Comparison of ENCODE assay signal across 16 cellular contexts in the genomic region with DNA sequence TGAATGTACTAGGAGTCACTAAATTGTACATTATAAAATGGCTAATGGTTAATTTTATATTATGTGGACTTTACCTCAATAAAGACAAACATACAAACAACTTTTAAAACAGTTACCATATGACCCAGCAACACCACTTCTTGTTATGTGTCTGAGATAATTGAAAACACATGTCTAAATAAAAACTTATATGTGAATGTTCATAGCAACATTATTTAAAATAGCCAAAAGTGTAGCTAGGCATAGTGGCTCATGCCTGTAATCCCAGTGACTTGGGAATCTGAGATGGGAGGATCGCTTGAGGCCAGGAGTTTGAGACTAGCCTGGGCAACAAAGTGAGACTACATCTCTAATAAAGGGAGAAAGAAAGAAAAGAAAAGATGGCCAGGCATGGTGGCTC. TPM values are rescaled to one million over a fixed set of nuclear protein-coding genes. Genes with fewer than 3 reads are reported as not detected.
DNase-seq lines count a peak whose midpoint lies in the region; ATAC-seq and TF ChIP-seq lines count a peak whose summit lies in the region.
"Had no signal": no experiment of that assay in that cellular context is flagged by ENCODE, and none has a peak within 500 bp of the region (broad histone marks: within the 10 kb centered on the region; RNA-seq: fewer than 3 reads in every experiment).

No MANE protein-coding gene starts in this region.

- H3K27ac Mint-ChIP-seq in CD14-positive monocyte: peak overlapping the region in 6 of 7 donors; percentile 35 to 89 (median 66)
- peak overlapping the region; percentile 74 for H3K27ac Mint-ChIP-seq in dendritic cell treated with granulocyte-macrophage colony-stimulating factor and Interleukin-4, amounts not matched to agents 40 ng/mL and 50 ng/mL, for 4 days
- no peak overlapping the region for H3K27ac Mint-ChIP-seq in endodermal cell
- H3K27ac Mint-ChIP-seq in activated CD8-positive, alpha-beta memory T cell treated with anti-CD3 and anti-CD28 coated beads, Interleukin-2, amount 10 ng/mL, durations not matched to agents 7 days and 5 days: no peak overlapping the region
- H3K27ac Mint-ChIP-seq: CD4-positive, alpha-beta T cell had no signal

- DNase-seq in CD14-positive monocyte (ENCODE audit: low spot score) (no peak), fibroblast of villous mesenchyme (ENCODE audit: low read depth) (peak; percentile 21), spleen (no peak), endodermal cell (no peak), HPDE6-E6E7 (ENCODE audit: extremely low spot score) (no peak)
- DNase-seq in activated CD8-positive, alpha-beta memory T cell treated with anti-CD3 and anti-CD28 coated beads, Interleukin-2, amount 10 ng/mL, durations not matched to agents 7 days and 5 days: no peak
- DNase-seq: 8988T; Calu3; CD4-positive, alpha-beta T cell; DMS 273 treated with DMSO at 0.1 percent for 48 hours; IMR-90 had no signal

- H3K9me3 ChIP-seq in spleen (no peaks in the 10 kb centered on the region), endodermal cell (ENCODE audit: control insufficient read depth, low read length) (peaks cover 8% of the 10 kb centered on the region)

- H3K4me1 ChIP-seq in spleen: peaks cover 7 to 50% (median 26%) of the 10 kb centered on the region in 6 donors
- no peaks in the 10 kb centered on the region for H3K4me1 ChIP-seq in endodermal cell (ENCODE audit: control insufficient read depth, insufficient read depth, low read length)

- no peak overlapping the region for H3K4me3 ChIP-seq in fibroblast of villous mesenchyme (ENCODE audit: low read depth, low read length)
- no peak overlapping the region for H3K4me3 ChIP-seq in spleen
- H3K4me3 ChIP-seq in endodermal cell (ENCODE audit: low read length): no peak overlapping the region

- CTCF ChIA-PET in activated CD8-positive, alpha-beta memory T cell treated with anti-CD3 and anti-CD28 coated beads, Interleukin-2, amount 10 ng/mL, durations not matched to agents 7 days and 5 days (lab: Charles Lee): no interaction called here

- H3K27me3 ChIP-seq in spleen (replicated peaks in 1 of 7): no peaks in the 10 kb centered on the region
- H3K27me3 ChIP-seq in endodermal cell (ENCODE audit: control insufficient read depth, insufficient read depth, low read length, poor library complexity, severe bottlenecking): no peaks in the 10 kb centered on the region
- H3K27me3 ChIP-seq: BLaER1 treated with 17β-estradiol and CSF1 and Interleukin-3, amounts not matched to agents 10 nM and 100 nM had no signal

- peaks cover 0 to 6% (median 1%) of the 10 kb centered on the region in 3 donors for H3K27me3 Mint-ChIP-seq in CD14-positive monocyte (ENCODE audit: low read depth in 3 of 3)
- no peaks in the 10 kb centered on the region for H3K27me3 Mint-ChIP-seq in dendritic cell treated with granulocyte-macrophage colony-stimulating factor and Interleukin-4, amounts not matched to agents 40 ng/mL and 50 ng/mL, for 4 days
- H3K27me3 Mint-ChIP-seq in endodermal cell (ENCODE audit: insufficient read depth): no peaks in the 10 kb centered on the region
- peaks cover 16% of the 10 kb centered on the region for H3K27me3 Mint-ChIP-seq in activated CD8-positive, alpha-beta memory T cell treated with anti-CD3 and anti-CD28 coated beads, Interleukin-2, amount 10 ng/mL, durations not matched to agents 7 days and 5 days
- H3K27me3 Mint-ChIP-seq: CD4-positive, alpha-beta T cell had no signal

- no peak for TF ChIP-seq POLR2A in spleen (IDR thresholded peaks at IDR 0.05)

- WGBS in spleen, 5 donors: 91 to 100% (median 97%) methylated on average over 1 of the region's 1 CpG
- 86 to 92% methylated on average over 1 of the region's 1 CpG for WGBS in endodermal cell (ENCODE audit: insufficient coverage in 1 of 2, insufficient read length in 1 of 2), 2 experiments

- intact Hi-C loops in CD14-positive monocyte (cut with micrococcal nuclease): no loop called here
- intact Hi-C loops in dendritic cell treated with granulocyte-macrophage colony-stimulating factor and Interleukin-4, amounts not matched to agents 40 ng/mL and 50 ng/mL, for 4 days (cut with micrococcal nuclease): no loop called here
- intact Hi-C loops in spleen (cut with DNase I; ENCODE audit: low total_unique reads): loop anchor here (5.0 kb wide), 1 partner anchor 40 kb away; no protein-coding TSS in a partner anchor

- H3K4me3 Mint-ChIP-seq in CD14-positive monocyte (no peak overlapping the region), endodermal cell (no peak overlapping the region)
- no peak overlapping the region for H3K4me3 Mint-ChIP-seq in dendritic cell treated with granulocyte-macrophage colony-stimulating factor and Interleukin-4, amounts not matched to agents 40 ng/mL and 50 ng/mL, for 4 days
- H3K4me3 Mint-ChIP-seq in activated CD8-positive, alpha-beta memory T cell treated with anti-CD3 and anti-CD28 coated beads, Interleukin-2, amount 10 ng/mL, durations not matched to agents 7 days and 5 days: no peak overlapping the region
- H3K4me3 Mint-ChIP-seq: CD4-positive, alpha-beta T cell had no signal

- H3K4me1 Mint-ChIP-seq in CD14-positive monocyte: peaks cover 61% of the 10 kb centered on the region
- peaks cover 54% of the 10 kb centered on the region for H3K4me1 Mint-ChIP-seq in dendritic cell treated with granulocyte-macrophage colony-stimulating factor and Interleukin-4, amounts not matched to agents 40 ng/mL and 50 ng/mL, for 4 days (ENCODE audit: low read depth)
- no peaks in the 10 kb centered on the region for H3K4me1 Mint-ChIP-seq in endodermal cell
- no peaks in the 10 kb centered on the region for H3K4me1 Mint-ChIP-seq in activated CD8-positive, alpha-beta memory T cell treated with anti-CD3 and anti-CD28 coated beads, Interleukin-2, amount 10 ng/mL, durations not matched to agents 7 days and 5 days

- H3K27ac ChIP-seq in spleen (peak overlapping the region in 7 of 8 donors; percentile 49 to 89 (median 77)), endodermal cell (ENCODE audit: low read depth, low read length) (no peak overlapping the region)
- H3K27ac ChIP-seq: HL-60 had no signal

- ATAC-seq in activated CD8-positive, alpha-beta memory T cell treated with anti-CD3 and anti-CD28 coated beads, Interleukin-2, amount 10 ng/mL, durations not matched to agents 7 days and 5 days: no peak
- ATAC-seq: HCT116 had no signal

- H3K36me3 Mint-ChIP-seq in CD14-positive monocyte (peaks cover 25 to 55% of the 10 kb centered on the region in 2 donors), endodermal cell (ENCODE audit: low read depth) (peaks cover 6% of the 10 kb centered on the region)
- H3K36me3 Mint-ChIP-seq in dendritic cell treated with granulocyte-macrophage colony-stimulating factor and Interleukin-4, amounts not matched to agents 40 ng/mL and 50 ng/mL, for 4 days (ENCODE audit: low read depth): peaks cover 8% of the 10 kb centered on the region
- H3K36me3 Mint-ChIP-seq in activated CD8-positive, alpha-beta memory T cell treated with anti-CD3 and anti-CD28 coated beads, Interleukin-2, amount 10 ng/mL, durations not matched to agents 7 days and 5 days: no peaks in the 10 kb centered on the region

- TF ChIP-seq CTCF in CD14-positive monocyte (IDR thresholded peaks at IDR 0.05) (no peak), fibroblast of villous mesenchyme (IDR thresholded peaks at IDR 0.05; ENCODE audit: insufficient read depth, low read depth, low read length) (no peak), spleen (IDR thresholded peaks at IDR 0.05 in 8 of 11, conservative IDR thresholded peaks at IDR 0.05 in 3 of 11) (no peak), endodermal cell (conservative IDR thresholded peaks at IDR 0.05) (no peak)

- H3K36me3 ChIP-seq in spleen (no peaks in the 10 kb centered on the region), endodermal cell (ENCODE audit: control insufficient read depth, insufficient read depth, low read length) (no peaks in the 10 kb centered on the region)

- H3K9me3 Mint-ChIP-seq in CD14-positive monocyte: peaks cover 0 to 8% (median 0%) of the 10 kb centered on the region in 7 donors
- H3K9me3 Mint-ChIP-seq in dendritic cell treated with granulocyte-macrophage colony-stimulating factor and Interleukin-4, amounts not matched to agents 40 ng/mL and 50 ng/mL, for 4 days: peaks cover 16% of the 10 kb centered on the region
- peaks cover 18% of the 10 kb centered on the region for H3K9me3 Mint-ChIP-seq in endodermal cell
- no peaks in the 10 kb centered on the region for H3K9me3 Mint-ChIP-seq in activated CD8-positive, alpha-beta memory T cell treated with anti-CD3 and anti-CD28 coated beads, Interleukin-2, amount 10 ng/mL, durations not matched to agents 7 days and 5 days (ENCODE audit: low read depth)
- H3K9me3 Mint-ChIP-seq: CD4-positive, alpha-beta T cell had no signal

- H3K9ac ChIP-seq in endodermal cell (ENCODE audit: extremely low read depth, low read length, poor library complexity, severe bottlenecking): no peak overlapping the region

RNA-seq across cellular contexts. Expression of gene SLC35A4, which starts 22.9 kb away (rescaled TPM):
- polyA plus RNA-seq in CD14-positive monocyte: 10 to 100 TPM; 44.0 to 67.1 TPM
- 11.9 and 13.8 TPM in 2 replicates for total RNA-seq in fibroblast of villous mesenchyme
- total RNA-seq in spleen: 10 to 100 TPM; 44.1 to 64.0 (median 58.7) TPM
- polyA plus RNA-seq in spleen: 10 to 100 TPM; 23.3 to 40.8 (median 27.7) TPM
- 10 to 100 TPM; 61.6 to 68.9 TPM for total RNA-seq in endodermal cell
- 60.1 TPM for polyA plus RNA-seq in endodermal cell (2013, experiment 1 of 2)
- 54.3 TPM for polyA plus RNA-seq in endodermal cell (2013, experiment 2 of 2)
- total RNA-seq in activated CD8-positive, alpha-beta memory T cell treated with anti-CD3 and anti-CD28 coated beads, Interleukin-2, amount 10 ng/mL, durations not matched to agents 7 days and 5 days: 100 to 1,000 TPM; 100 to 101 TPM

RNA-seq across cellular contexts. Expression of gene APBB3, which starts 23.1 kb away (rescaled TPM):
- polyA plus RNA-seq in CD14-positive monocyte (1 to 10 TPM; 4.9 to 7.4 TPM), spleen (10 to 100 TPM; 26.0 to 43.4 (median 41.0) TPM)
- total RNA-seq in fibroblast of villous mesenchyme (11.9 and 14.7 TPM in 2 replicates), spleen (10 to 100 TPM; 31.9 to 57.8 (median 42.2) TPM), endodermal cell (10 to 100 TPM; 36.4 to 41.4 TPM)
- 45.7 TPM for polyA plus RNA-seq in endodermal cell (2013, experiment 1 of 2)
- 33.2 TPM for polyA plus RNA-seq in endodermal cell (2013, experiment 2 of 2)
- total RNA-seq in activated CD8-positive, alpha-beta memory T cell treated with anti-CD3 and anti-CD28 coated beads, Interleukin-2, amount 10 ng/mL, durations not matched to agents 7 days and 5 days: 10 to 100 TPM; 20.0 to 24.8 TPM

RNA-seq across cellular contexts. Expression of gene SRA1, which starts 30.2 kb away (rescaled TPM):
- polyA plus RNA-seq in CD14-positive monocyte (10 to 100 TPM; 72.4 to 80.8 TPM), spleen (10 to 100 TPM; 32.6 to 42.1 (median 36.6) TPM)
- total RNA-seq in fibroblast of villous mesenchyme (40.6 and 53.1 TPM in 2 replicates), spleen (10 to 100 TPM; 22.9 to 33.5 (median 25.4) TPM), endodermal cell (10 to 100 TPM; 40.5 to 42.9 TPM)
- 31.3 TPM for polyA plus RNA-seq in endodermal cell (2013, experiment 1 of 2)
- polyA plus RNA-seq in endodermal cell (2013, experiment 2 of 2): 29.4 TPM
- 10 to 100 TPM; 37.9 to 47.3 TPM for total RNA-seq in activated CD8-positive, alpha-beta memory T cell treated with anti-CD3 and anti-CD28 coated beads, Interleukin-2, amount 10 ng/mL, durations not matched to agents 7 days and 5 days

RNA-seq across cellular contexts. Expression of gene EIF4EBP3, which starts 40.0 kb away (rescaled TPM):
- polyA plus RNA-seq in CD14-positive monocyte (10 to 100 TPM; 41.9 to 46.0 TPM), spleen (10 to 100 TPM; 60.9 to 75.6 (median 61.6) TPM)
- total RNA-seq in fibroblast of villous mesenchyme (0.32 and 0.86 TPM in 2 replicates), spleen (10 to 100 TPM; 11.5 to 24.5 (median 16.2) TPM), endodermal cell (1 to 10 TPM; 5.1 to 6.3 TPM)
- 3.2 TPM for polyA plus RNA-seq in endodermal cell (2013, experiment 1 of 2)
- polyA plus RNA-seq in endodermal cell (2013, experiment 2 of 2): 3.7 TPM
- 1 to 10 TPM; 7.4 to 9.0 TPM for total RNA-seq in activated CD8-positive, alpha-beta memory T cell treated with anti-CD3 and anti-CD28 coated beads, Interleukin-2, amount 10 ng/mL, durations not matched to agents 7 days and 5 days
- total RNA-seq: Daoy had no signal

RNA-seq across cellular contexts. Expression of gene CD14, which starts 45.5 kb away (rescaled TPM):
- polyA plus RNA-seq in CD14-positive monocyte (1,000 to 10,000 TPM; 2,434 to 3,095 TPM), spleen (10 to 100 TPM; 40.2 to 60.9 (median 48.9) TPM)
- total RNA-seq in fibroblast of villous mesenchyme (0.97 and 2.2 TPM in 2 replicates), spleen (100 to 1,000 TPM in 4 of 7 donors, 10 to 100 TPM in 3; 80.2 to 209 (median 101) TPM), endodermal cell (under 1 TPM in 1 of 2 donors, not detected in 1; 0.18 TPM)
- polyA plus RNA-seq in endodermal cell (2013, experiment 1 of 2): 0.36 TPM
- 0.79 TPM for polyA plus RNA-seq in endodermal cell (2013, experiment 2 of 2)
- under 1 TPM; 0.38 to 0.56 TPM for total RNA-seq in activated CD8-positive, alpha-beta memory T cell treated with anti-CD3 and anti-CD28 coated beads, Interleukin-2, amount 10 ng/mL, durations not matched to agents 7 days and 5 days

Comparison
In these comparisons a context has a peak if more than half of its experiments do, and no peak if none do; other contexts are left out.
1. H3K27ac Mint-ChIP-seq: peak in CD14-positive monocyte (6 of 7) and dendritic cell treated with granulocyte-macrophage colony-stimulating factor and Interleukin-4, amounts not matched to agents 40 ng/mL and 50 ng/mL, for 4 days (single experiment); none in endodermal cell (single experiment) and activated CD8-positive, alpha-beta memory T cell treated with anti-CD3 and anti-CD28 coated beads, Interleukin-2, amount 10 ng/mL, durations not matched to agents 7 days and 5 days (single experiment).